9 cellular contexts compared by ENCODE assay signal in genomic region chr5:132065351-132065937, GRCh38. TPM values are rescaled to one million over a fixed set of nuclear protein-coding genes. Genes with fewer than 3 reads are reported as not detected.
DNase-seq lines count a peak whose midpoint lies in the region; ATAC-seq and TF ChIP-seq lines count a peak whose summit lies in the region.
"Had no signal": no experiment of that assay in that cellular context is flagged by ENCODE, and none has a peak within 500 bp of the region (broad histone marks: within the 10 kb centered on the region; RNA-seq: fewer than 3 reads in every experiment).

No MANE protein-coding gene starts in this region.

- in situ Hi-C loops in SK-MEL-5 (cut with HindIII; ENCODE audit: low pct_unique_long_range_greater_than_20kb, low sequenced_read_pairs), result no loop called here

- TF ChIP-seq CTCF in GM10248 (IDR thresholded peaks at IDR 0.05; ENCODE audit: control extremely low read depth, extremely low read depth, low read depth, missing control alignments) (peak; percentile 84), ascending aorta (IDR thresholded peaks at IDR 0.05) (peak; percentile 20 to 54 (median 30))

- POLR2A ChIA-PET in GM10248 (lab: Yijun Ruan, JAX), result no interaction called here

- H3K4me3 ChIP-seq in ascending aorta (no peak overlapping the region), iPS DF 6.9 (ENCODE audit: low read length) (no peak overlapping the region)

- H3K36me3 ChIP-seq in ascending aorta (no peaks in the 10 kb centered on the region), iPS DF 6.9 (ENCODE audit: control insufficient read depth, insufficient read depth, low read length) (no peaks in the 10 kb centered on the region)

- no peaks in the 10 kb centered on the region for H3K27me3 ChIP-seq in ascending aorta
- no peaks in the 10 kb centered on the region for H3K27me3 ChIP-seq in iPS DF 6.9 (ENCODE audit: control insufficient read depth, insufficient read depth, low read length)

- no peak for ATAC-seq in HG03378 (IDR thresholded peaks at IDR 0.05; ENCODE audit: unreplicated experiment)

- H3K4me1 ChIP-seq in ascending aorta (no peaks in the 10 kb centered on the region), iPS DF 6.9 (ENCODE audit: control insufficient read depth, insufficient read depth, low read length) (0 out of 2 replicates have a peak, but pooled peaks cover 2% of the 10 kb centered on the region)

- H3K27ac ChIP-seq in ascending aorta (no peak overlapping the region), iPS DF 6.9 (ENCODE audit: low read length) (no peak overlapping the region)

- H3K9me3 ChIP-seq in ascending aorta (no peaks in the 10 kb centered on the region), iPS DF 6.9 (ENCODE audit: control insufficient read depth, insufficient read depth, low read length) (no peaks in the 10 kb centered on the region)

- DNase-seq in A172 (ENCODE audit: low spot score), result peak; percentile 88
- peak; percentile 79 for DNase-seq in GM10248 (ENCODE audit: extremely low spot score)
- peak; percentile 60 to 61 for DNase-seq in Kasumi-1 (lab: John Stamatoyannopoulos, UW)
- peak; percentile 70 for DNase-seq in SK-MEL-5 (ENCODE audit: low read depth, low spot score)
- no peak for DNase-seq in ascending aorta (ENCODE audit: low spot score in 2 of 2)
- DNase-seq in iPS DF 6.9 (ENCODE audit: low read depth, low spot score), result peak; percentile 74
- DNase-seq in stimulated activated CD8-positive, alpha-beta memory T cell treated with anti-CD3 and anti-CD28 coated beads, Interleukin-12 subunit alpha, Interleukin-12 subunit beta, amount 100 ng/mL, for 1 hour (ENCODE audit: low read depth), result peak; percentile 33

- CTCF ChIA-PET in GM10248 (lab: Yijun Ruan, JAX), result interaction anchor here (0.7 to 8.5 kb wide), 42 partner anchors 9 to 476 kb away, joined by 3 to 105 read pairs (median 4); partner anchors contain the start of genes CSF2 and P4HA2

- intact Hi-C loops in ascending aorta (cut with DNase I), result loop anchor here (2.0 kb wide), 2 partner anchors 37 to 477 kb away; no protein-coding TSS in a partner anchor

- no CpG with 5 or more reads among the region's 4 CpGs for WGBS in iPS DF 6.9 (ENCODE audit: insufficient coverage, insufficient read length)

RNA-seq across cellular contexts. Expression of gene IL3, which starts 5.0 kb away (rescaled TPM):
- total RNA-seq in A172 (2014; rRNA removed; shearing (Covaris generic)), result not detected in 2 replicates
- not detected in 2 replicates for total RNA-seq in SK-MEL-5 (2014; rRNA removed; shearing (Covaris generic))
- polyA plus RNA-seq in SK-MEL-5 (2015; cell fraction: cytosol; rRNA removed), result not detected in 2 replicates
- not detected in 2 replicates for polyA plus RNA-seq in SK-MEL-5 (2015; cell fraction: nucleus; rRNA removed)
- total RNA-seq in ascending aorta, result not detected
- total RNA-seq: urinary bladder had no signal
- polyA plus RNA-seq: urinary bladder had no signal

RNA-seq across cellular contexts. Expression of gene CSF2, which starts 8.1 kb away (rescaled TPM):
- total RNA-seq in A172 (2014; rRNA removed; shearing (Covaris generic)), result 0.67 and 1.3 TPM in 2 replicates
- total RNA-seq in SK-MEL-5 (2014; rRNA removed; shearing (Covaris generic)), result not detected in 2 replicates
- 0.26 TPM in 1 of 2 replicates, not detected in the other for polyA plus RNA-seq in SK-MEL-5 (2015; cell fraction: cytosol; rRNA removed)
- 0.46 TPM in 1 of 2 replicates, not detected in the other for polyA plus RNA-seq in SK-MEL-5 (2015; cell fraction: nucleus; rRNA removed)
- total RNA-seq in ascending aorta, result not detected
- total RNA-seq: urinary bladder had no signal
- polyA plus RNA-seq: urinary bladder had no signal

RNA-seq across cellular contexts. Expression of gene ACSL6, which starts 54.0 kb away (rescaled TPM):
- total RNA-seq in A172 (2014; rRNA removed; shearing (Covaris generic)), result 0.07 and 0.24 TPM in 2 replicates
- total RNA-seq in SK-MEL-5 (2014; rRNA removed; shearing (Covaris generic)), result 0.05 and 0.45 TPM in 2 replicates
- polyA plus RNA-seq in SK-MEL-5 (2015; cell fraction: cytosol; rRNA removed), result 0.07 and 1.3 TPM in 2 replicates
- 1.0 TPM in 2 replicates for polyA plus RNA-seq in SK-MEL-5 (2015; cell fraction: nucleus; rRNA removed)
- 7.6 TPM for total RNA-seq in ascending aorta

Comparison
In these comparisons a context has a peak if more than half of its experiments do, and no peak if none do; other contexts are left out.
1. DNase-seq: peak in A172 (single experiment), GM10248 (single experiment), Kasumi-1 (2 of 2), SK-MEL-5 (single experiment), iPS DF 6.9 (single experiment) and stimulated activated CD8-positive, alpha-beta memory T cell treated with anti-CD3 and anti-CD28 coated beads, Interleukin-12 subunit alpha, Interleukin-12 subunit beta, amount 100 ng/mL, for 1 hour (single experiment); none in ascending aorta (0 of 2).